In the genomic region with DNA sequence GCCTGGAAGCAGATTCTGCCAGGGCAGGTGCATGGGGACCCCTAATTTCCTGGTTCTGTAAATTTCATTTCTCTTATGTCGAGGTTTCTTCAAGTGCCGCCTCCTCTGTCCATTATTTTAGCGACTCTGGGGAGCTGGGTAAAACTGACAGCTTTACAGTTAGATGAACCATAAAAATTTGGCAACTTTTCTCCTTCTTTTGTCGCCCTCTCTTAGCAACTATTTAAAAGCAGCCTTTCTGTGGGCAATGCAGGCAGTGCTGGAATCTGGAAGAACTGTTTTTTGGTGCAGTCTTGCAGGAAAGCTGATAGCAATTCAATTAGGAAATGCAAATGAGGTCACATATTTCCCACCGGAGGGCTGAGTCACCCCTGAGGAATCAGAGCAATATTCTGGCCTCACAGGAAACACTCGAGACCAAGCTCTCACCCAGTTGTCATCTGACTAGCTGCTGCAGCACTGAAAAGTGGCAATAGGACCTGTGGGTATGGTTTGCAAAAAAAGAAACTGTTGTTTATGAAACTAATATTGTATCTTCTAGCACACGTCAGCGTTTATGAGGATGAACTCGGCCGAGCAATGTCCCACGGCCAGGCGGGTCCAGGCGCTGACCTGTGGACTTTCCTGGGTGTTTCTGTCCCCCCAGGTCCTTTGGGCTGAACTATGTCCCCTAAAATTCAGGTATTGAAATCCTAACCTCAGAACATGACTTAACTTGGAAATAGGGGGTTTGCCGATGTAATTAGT, we compare ENCODE assay signal across 1 cellular context.
TF ChIP-seq lines count a peak whose summit lies in the region.

No MANE protein-coding gene starts in this region.

TF ChIP-seq in GM23338, 12 proteins besides CTCF, POLR2A, EP300 and RAD21 (continued from another document):
- TF ChIP-seq, protein P1, sequence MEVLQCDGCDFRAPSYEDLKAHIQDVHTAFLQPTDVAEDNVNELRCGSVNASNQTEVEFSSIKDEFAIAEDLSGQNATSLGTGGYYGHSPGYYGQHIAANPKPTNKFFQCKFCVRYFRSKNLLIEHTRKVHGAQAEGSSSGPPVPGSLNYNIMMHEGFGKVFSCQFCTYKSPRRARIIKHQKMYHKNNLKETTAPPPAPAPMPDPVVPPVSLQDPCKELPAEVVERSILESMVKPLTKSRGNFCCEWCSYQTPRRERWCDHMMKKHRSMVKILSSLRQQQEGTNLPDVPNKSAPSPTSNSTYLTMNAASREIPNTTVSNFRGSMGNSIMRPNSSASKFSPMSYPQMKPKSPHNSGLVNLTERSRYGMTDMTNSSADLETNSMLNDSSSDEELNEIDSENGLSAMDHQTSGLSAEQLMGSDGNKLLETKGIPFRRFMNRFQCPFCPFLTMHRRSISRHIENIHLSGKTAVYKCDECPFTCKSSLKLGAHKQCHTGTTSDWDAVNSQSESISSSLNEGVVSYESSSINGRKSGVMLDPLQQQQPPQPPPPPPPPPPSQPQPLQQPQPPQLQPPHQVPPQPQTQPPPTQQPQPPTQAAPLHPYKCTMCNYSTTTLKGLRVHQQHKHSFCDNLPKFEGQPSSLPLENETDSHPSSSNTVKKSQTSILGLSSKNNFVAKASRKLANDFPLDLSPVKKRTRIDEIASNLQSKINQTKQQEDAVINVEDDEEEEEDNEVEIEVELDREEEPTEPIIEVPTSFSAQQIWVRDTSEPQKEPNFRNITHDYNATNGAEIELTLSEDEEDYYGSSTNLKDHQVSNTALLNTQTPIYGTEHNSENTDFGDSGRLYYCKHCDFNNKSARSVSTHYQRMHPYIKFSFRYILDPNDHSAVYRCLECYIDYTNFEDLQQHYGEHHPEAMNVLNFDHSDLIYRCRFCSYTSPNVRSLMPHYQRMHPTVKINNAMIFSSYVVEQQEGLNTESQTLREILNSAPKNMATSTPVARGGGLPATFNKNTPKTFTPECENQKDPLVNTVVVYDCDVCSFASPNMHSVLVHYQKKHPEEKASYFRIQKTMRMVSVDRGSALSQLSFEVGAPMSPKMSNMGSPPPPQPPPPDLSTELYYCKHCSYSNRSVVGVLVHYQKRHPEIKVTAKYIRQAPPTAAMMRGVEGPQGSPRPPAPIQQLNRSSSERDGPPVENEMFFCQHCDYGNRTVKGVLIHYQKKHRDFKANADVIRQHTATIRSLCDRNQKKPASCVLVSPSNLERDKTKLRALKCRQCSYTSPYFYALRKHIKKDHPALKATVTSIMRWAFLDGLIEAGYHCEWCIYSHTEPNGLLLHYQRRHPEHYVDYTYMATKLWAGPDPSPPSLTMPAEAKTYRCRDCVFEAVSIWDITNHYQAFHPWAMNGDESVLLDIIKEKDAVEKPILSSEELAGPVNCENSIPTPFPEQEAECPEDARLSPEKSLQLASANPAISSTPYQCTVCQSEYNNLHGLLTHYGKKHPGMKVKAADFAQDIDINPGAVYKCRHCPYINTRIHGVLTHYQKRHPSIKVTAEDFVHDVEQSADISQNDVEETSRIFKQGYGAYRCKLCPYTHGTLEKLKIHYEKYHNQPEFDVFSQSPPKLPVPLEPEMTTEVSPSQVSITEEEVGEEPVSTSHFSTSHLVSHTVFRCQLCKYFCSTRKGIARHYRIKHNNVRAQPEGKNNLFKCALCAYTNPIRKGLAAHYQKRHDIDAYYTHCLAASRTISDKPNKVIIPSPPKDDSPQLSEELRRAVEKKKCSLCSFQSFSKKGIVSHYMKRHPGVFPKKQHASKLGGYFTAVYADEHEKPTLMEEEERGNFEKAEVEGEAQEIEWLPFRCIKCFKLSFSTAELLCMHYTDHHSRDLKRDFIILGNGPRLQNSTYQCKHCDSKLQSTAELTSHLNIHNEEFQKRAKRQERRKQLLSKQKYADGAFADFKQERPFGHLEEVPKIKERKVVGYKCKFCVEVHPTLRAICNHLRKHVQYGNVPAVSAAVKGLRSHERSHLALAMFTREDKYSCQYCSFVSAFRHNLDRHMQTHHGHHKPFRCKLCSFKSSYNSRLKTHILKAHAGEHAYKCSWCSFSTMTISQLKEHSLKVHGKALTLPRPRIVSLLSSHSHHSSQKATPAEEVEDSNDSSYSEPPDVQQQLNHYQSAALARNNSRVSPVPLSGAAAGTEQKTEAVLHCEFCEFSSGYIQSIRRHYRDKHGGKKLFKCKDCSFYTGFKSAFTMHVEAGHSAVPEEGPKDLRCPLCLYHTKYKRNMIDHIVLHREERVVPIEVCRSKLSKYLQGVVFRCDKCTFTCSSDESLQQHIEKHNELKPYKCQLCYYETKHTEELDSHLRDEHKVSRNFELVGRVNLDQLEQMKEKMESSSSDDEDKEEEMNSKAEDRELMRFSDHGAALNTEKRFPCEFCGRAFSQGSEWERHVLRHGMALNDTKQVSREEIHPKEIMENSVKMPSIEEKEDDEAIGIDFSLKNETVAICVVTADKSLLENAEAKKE (CRISPR knock-in tag; IDR thresholded peaks at IDR 0.05): no peak
- no peak for TF ChIP-seq EZH2phosphoT487 (IDR thresholded peaks at IDR 0.05; ENCODE audit: unreplicated experiment)
- no peak for TF ChIP-seq EZH2 (IDR thresholded peaks at IDR 0.05; ENCODE audit: low read depth, unreplicated experiment)
- TF ChIP-seq REST (IDR thresholded peaks at IDR 0.05; ENCODE audit: unreplicated experiment): no peak
- no peak for TF ChIP-seq POLR2AphosphoS5 (IDR thresholded peaks at IDR 0.05; ENCODE audit: low read depth)
TF ChIP-seq in GM23338: peak in this region for 0.
